In genomic region chr16:28295213-28295612, GRCh38 we compare ENCODE assay signal across 1 cellular context.
TF ChIP-seq lines count a peak whose summit lies in the region.

No MANE protein-coding gene starts in this region.

TF ChIP-seq in K562, 482 proteins besides CTCF, POLR2A, EP300 and RAD21:
- TF ChIP-seq USF2 (CRISPR knock-in tag; IDR thresholded peaks at IDR 0.05) (peak; percentile 35; the same call in 1 of the 2 replicates), ZNF507 (tag; conservative IDR thresholded peaks at IDR 0.05) (no peak)
